In genomic region chrX:154002215-154002719, GRCh38 we compare ENCODE assay signal across 1 cellular context.
TF ChIP-seq lines count a peak whose summit lies in the region.

No MANE protein-coding gene starts in this region.

TF ChIP-seq in K562, 482 proteins besides CTCF, POLR2A, EP300 and RAD21 (continued from another document and continues in another):
- TF ChIP-seq PATZ1 (CRISPR knock-in tag; IDR thresholded peaks at IDR 0.05; ENCODE audit: borderline replicate concordance) = peak; percentile 86; the same call in 1 of the 2 replicates
- no peak for TF ChIP-seq ZC3H8 (IDR thresholded peaks at IDR 0.05)
- peak; percentile 76 for TF ChIP-seq KLF1 (tag; IDR thresholded peaks at IDR 0.05)
- TF ChIP-seq ZBTB7A (IDR thresholded peaks at IDR 0.05; ENCODE audit: borderline replicate concordance, control insufficient read depth, low read depth, low read length) = no peak
- TF ChIP-seq E2F6 (IDR thresholded peaks at IDR 0.05; ENCODE audit: borderline replicate concordance in 1 of 2, extremely low read depth in 1 of 2, insufficient read depth in 1 of 2, insufficient read length in 1 of 2, low read depth in 1 of 2, low read length in 1 of 2, poor library complexity in 1 of 2, severe bottlenecking in 1 of 2) = no peak
- no peak for TF ChIP-seq ARID2 (IDR thresholded peaks at IDR 0.05)
- TF ChIP-seq SMAD2 (IDR thresholded peaks at IDR 0.05; ENCODE audit: low read depth, low read length) = no peak
- no peak for TF ChIP-seq POLR2B (IDR thresholded peaks at IDR 0.05; ENCODE audit: low read depth, partially characterized antibody)
- no peak for TF ChIP-seq POLR2AphosphoS2 (IDR thresholded peaks at IDR 0.05; ENCODE audit: low read length)
- no peak for TF ChIP-seq RNF2 (IDR thresholded peaks at IDR 0.05)
- TF ChIP-seq NCOA6 (IDR thresholded peaks at IDR 0.05) = no peak
- TF ChIP-seq HMG20A (CRISPR knock-in tag; conservative IDR thresholded peaks at IDR 0.05) = no peak
- TF ChIP-seq ADNP (tag; IDR thresholded peaks at IDR 0.05) = no peak
- TF ChIP-seq, protein P1, sequence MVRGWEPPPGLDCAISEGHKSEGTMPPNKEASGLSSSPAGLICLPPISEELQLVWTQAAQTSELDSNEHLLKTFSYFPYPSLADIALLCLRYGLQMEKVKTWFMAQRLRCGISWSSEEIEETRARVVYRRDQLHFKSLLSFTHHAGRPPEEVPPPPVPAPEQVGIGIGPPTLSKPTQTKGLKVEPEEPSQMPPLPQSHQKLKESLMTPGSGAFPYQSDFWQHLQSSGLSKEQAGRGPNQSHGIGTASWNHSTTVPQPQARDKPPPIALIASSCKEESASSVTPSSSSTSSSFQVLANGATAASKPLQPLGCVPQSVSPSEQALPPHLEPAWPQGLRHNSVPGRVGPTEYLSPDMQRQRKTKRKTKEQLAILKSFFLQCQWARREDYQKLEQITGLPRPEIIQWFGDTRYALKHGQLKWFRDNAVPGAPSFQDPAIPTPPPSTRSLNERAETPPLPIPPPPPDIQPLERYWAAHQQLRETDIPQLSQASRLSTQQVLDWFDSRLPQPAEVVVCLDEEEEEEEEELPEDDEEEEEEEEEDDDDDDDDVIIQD (CRISPR knock-in tag; IDR thresholded peaks at IDR 0.05) = peak; percentile 77; the same call in 1 of the 2 replicates
- no peak for TF ChIP-seq ZNF232 (CRISPR knock-in tag; IDR thresholded peaks at IDR 0.05)
- TF ChIP-seq TARDBP (IDR thresholded peaks at IDR 0.05) = no peak
- TF ChIP-seq SNRNP70 (optimal IDR thresholded peaks at IDR 0.05; ENCODE audit: low read depth, low read length) = no peak
- no peak for TF ChIP-seq SIRT6 (IDR thresholded peaks at IDR 0.05; ENCODE audit: low read depth, low read length)
- TF ChIP-seq FOXJ2 (tag; IDR thresholded peaks at IDR 0.05) = 0 out of 2 replicates have a peak, but pooled peaks have one; percentile 48
- peak; percentile 8 for TF ChIP-seq MEIS2 (IDR thresholded peaks at IDR 0.05; ENCODE audit: partially characterized antibody)
- TF ChIP-seq RCOR1 (IDR thresholded peaks at IDR 0.05; ENCODE audit: borderline replicate concordance in 1 of 2, low read depth in 2 of 2, low read length in 2 of 2) = no peak
- no peak for TF ChIP-seq PTBP1 (IDR thresholded peaks at IDR 0.05; ENCODE audit: low read depth, low read length)
- no peak for TF ChIP-seq NELFE (IDR thresholded peaks at IDR 0.05; ENCODE audit: insufficient read depth, insufficient read length)
- TF ChIP-seq ZNF707 (CRISPR knock-in tag; conservative IDR thresholded peaks at IDR 0.05) = no peak; the same call in 1 of the 2 replicates
- TF ChIP-seq ZNF354B (CRISPR knock-in tag; IDR thresholded peaks at IDR 0.05) = peak; percentile 82; the same call in 1 of the 2 replicates
- TF ChIP-seq HMGN3 (IDR thresholded peaks at IDR 0.05; ENCODE audit: borderline replicate concordance, extremely low read depth, insufficient read length, low read depth, low read length) = no peak
- TF ChIP-seq PRPF4 (IDR thresholded peaks at IDR 0.05; ENCODE audit: insufficient read depth, low read depth, low read length, poor library complexity, severe bottlenecking) = no peak
- TF ChIP-seq, protein P2, sequence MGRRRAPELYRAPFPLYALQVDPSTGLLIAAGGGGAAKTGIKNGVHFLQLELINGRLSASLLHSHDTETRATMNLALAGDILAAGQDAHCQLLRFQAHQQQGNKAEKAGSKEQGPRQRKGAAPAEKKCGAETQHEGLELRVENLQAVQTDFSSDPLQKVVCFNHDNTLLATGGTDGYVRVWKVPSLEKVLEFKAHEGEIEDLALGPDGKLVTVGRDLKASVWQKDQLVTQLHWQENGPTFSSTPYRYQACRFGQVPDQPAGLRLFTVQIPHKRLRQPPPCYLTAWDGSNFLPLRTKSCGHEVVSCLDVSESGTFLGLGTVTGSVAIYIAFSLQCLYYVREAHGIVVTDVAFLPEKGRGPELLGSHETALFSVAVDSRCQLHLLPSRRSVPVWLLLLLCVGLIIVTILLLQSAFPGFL (CRISPR knock-in tag; IDR thresholded peaks at IDR 0.05) = no peak
- TF ChIP-seq PML (IDR thresholded peaks at IDR 0.05; ENCODE audit: low read length) = no peak
- no peak for TF ChIP-seq WHSC1 (IDR thresholded peaks at IDR 0.05; ENCODE audit: low read length)
- TF ChIP-seq ZSCAN29 (IDR thresholded peaks at IDR 0.05) = no peak
- no peak for TF ChIP-seq CREB3L1 (IDR thresholded peaks at IDR 0.05; ENCODE audit: borderline replicate concordance, low read depth)
- no peak for TF ChIP-seq ZNF780A (CRISPR knock-in tag; IDR thresholded peaks at IDR 0.05)
- no peak for TF ChIP-seq RFX5 (IDR thresholded peaks at IDR 0.05; ENCODE audit: low read depth, low read length)
- TF ChIP-seq SMARCA4 (IDR thresholded peaks at IDR 0.05) = peak; percentile 39; the same call in 1 of the 2 replicates
- TF ChIP-seq, protein P3, sequence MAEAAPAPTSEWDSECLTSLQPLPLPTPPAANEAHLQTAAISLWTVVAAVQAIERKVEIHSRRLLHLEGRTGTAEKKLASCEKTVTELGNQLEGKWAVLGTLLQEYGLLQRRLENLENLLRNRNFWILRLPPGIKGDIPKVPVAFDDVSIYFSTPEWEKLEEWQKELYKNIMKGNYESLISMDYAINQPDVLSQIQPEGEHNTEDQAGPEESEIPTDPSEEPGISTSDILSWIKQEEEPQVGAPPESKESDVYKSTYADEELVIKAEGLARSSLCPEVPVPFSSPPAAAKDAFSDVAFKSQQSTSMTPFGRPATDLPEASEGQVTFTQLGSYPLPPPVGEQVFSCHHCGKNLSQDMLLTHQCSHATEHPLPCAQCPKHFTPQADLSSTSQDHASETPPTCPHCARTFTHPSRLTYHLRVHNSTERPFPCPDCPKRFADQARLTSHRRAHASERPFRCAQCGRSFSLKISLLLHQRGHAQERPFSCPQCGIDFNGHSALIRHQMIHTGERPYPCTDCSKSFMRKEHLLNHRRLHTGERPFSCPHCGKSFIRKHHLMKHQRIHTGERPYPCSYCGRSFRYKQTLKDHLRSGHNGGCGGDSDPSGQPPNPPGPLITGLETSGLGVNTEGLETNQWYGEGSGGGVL (CRISPR knock-in tag; IDR thresholded peaks at IDR 0.05) = no peak
- TF ChIP-seq THRA (IDR thresholded peaks at IDR 0.05) = no peak
- no peak for TF ChIP-seq CBFB (CRISPR knock-in tag; IDR thresholded peaks at IDR 0.05)
- TF ChIP-seq, protein P4, sequence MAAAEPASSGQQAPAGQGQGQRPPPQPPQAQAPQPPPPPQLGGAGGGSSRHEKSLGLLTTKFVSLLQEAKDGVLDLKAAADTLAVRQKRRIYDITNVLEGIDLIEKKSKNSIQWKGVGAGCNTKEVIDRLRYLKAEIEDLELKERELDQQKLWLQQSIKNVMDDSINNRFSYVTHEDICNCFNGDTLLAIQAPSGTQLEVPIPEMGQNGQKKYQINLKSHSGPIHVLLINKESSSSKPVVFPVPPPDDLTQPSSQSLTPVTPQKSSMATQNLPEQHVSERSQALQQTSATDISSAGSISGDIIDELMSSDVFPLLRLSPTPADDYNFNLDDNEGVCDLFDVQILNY (CRISPR knock-in tag; IDR thresholded peaks at IDR 0.05) = no peak
- TF ChIP-seq ZNF766 (CRISPR knock-in tag; conservative IDR thresholded peaks at IDR 0.05) = peak; percentile 98
- TF ChIP-seq, protein P5, sequence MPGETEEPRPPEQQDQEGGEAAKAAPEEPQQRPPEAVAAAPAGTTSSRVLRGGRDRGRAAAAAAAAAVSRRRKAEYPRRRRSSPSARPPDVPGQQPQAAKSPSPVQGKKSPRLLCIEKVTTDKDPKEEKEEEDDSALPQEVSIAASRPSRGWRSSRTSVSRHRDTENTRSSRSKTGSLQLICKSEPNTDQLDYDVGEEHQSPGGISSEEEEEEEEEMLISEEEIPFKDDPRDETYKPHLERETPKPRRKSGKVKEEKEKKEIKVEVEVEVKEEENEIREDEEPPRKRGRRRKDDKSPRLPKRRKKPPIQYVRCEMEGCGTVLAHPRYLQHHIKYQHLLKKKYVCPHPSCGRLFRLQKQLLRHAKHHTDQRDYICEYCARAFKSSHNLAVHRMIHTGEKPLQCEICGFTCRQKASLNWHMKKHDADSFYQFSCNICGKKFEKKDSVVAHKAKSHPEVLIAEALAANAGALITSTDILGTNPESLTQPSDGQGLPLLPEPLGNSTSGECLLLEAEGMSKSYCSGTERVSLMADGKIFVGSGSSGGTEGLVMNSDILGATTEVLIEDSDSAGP (CRISPR knock-in tag; IDR thresholded peaks at IDR 0.05) = no peak
- TF ChIP-seq FOSL1 (tag; conservative IDR thresholded peaks at IDR 0.05) = peak; percentile 45; the same call in 1 of the 2 replicates
- TF ChIP-seq MAX (CRISPR knock-in tag; IDR thresholded peaks at IDR 0.05) = 0 out of 2 replicates have a peak, but pooled peaks have one; percentile 26
- TF ChIP-seq, protein P6, sequence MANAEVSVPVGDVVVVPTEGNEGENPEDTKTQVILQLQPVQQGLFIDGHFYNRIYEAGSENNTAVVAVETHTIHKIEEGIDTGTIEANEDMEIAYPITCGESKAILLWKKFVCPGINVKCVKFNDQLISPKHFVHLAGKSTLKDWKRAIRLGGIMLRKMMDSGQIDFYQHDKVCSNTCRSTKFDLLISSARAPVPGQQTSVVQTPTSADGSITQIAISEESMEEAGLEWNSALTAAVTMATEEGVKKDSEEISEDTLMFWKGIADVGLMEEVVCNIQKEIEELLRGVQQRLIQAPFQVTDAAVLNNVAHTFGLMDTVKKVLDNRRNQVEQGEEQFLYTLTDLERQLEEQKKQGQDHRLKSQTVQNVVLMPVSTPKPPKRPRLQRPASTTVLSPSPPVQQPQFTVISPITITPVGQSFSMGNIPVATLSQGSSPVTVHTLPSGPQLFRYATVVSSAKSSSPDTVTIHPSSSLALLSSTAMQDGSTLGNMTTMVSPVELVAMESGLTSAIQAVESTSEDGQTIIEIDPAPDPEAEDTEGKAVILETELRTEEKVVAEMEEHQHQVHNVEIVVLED (CRISPR knock-in tag; IDR thresholded peaks at IDR 0.05) = peak; percentile 67
- peak; percentile 86 for TF ChIP-seq PTTG1 (tag; IDR thresholded peaks at IDR 0.05; ENCODE audit: low read depth)
- TF ChIP-seq MAFG (tag; conservative IDR thresholded peaks at IDR 0.05) = peak; percentile 99
- TF ChIP-seq, protein P7, sequence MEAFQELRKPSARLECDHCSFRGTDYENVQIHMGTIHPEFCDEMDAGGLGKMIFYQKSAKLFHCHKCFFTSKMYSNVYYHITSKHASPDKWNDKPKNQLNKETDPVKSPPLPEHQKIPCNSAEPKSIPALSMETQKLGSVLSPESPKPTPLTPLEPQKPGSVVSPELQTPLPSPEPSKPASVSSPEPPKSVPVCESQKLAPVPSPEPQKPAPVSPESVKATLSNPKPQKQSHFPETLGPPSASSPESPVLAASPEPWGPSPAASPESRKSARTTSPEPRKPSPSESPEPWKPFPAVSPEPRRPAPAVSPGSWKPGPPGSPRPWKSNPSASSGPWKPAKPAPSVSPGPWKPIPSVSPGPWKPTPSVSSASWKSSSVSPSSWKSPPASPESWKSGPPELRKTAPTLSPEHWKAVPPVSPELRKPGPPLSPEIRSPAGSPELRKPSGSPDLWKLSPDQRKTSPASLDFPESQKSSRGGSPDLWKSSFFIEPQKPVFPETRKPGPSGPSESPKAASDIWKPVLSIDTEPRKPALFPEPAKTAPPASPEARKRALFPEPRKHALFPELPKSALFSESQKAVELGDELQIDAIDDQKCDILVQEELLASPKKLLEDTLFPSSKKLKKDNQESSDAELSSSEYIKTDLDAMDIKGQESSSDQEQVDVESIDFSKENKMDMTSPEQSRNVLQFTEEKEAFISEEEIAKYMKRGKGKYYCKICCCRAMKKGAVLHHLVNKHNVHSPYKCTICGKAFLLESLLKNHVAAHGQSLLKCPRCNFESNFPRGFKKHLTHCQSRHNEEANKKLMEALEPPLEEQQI (IDR thresholded peaks at IDR 0.05) = no peak
